In the genomic region with DNA sequence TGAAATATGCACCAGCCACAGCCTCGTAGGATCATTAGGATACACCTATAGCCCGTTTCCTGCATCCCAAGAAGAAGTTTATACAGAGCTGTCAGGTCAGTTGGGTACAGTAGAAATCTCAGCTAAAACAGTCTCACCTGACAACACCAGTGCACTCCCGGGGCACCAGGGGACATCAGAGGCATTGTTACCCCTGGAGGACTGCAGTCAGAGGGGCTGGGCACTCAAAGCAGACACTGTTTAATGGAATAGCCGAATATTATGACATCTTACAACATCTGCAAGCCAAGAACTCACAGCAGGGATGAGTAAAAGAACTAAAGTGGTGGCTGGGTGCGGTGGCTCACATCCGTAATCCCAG, we compare ENCODE assay signal across 16 cellular contexts.
"Had no signal": no experiment of that assay in that cellular context is flagged by ENCODE, and none has a peak within 500 bp of the region (broad histone marks: within the 10 kb centered on the region; RNA-seq: fewer than 3 reads in every experiment).

No MANE protein-coding gene starts in this region.

- H3K27me3 ChIP-seq: foreskin keratinocyte, pancreas, transverse colon had no signal

- H3K36me3 ChIP-seq: pancreas, transverse colon had no signal

- H3K9me3 Mint-ChIP-seq: activated CD4-positive, alpha-beta T cell treated with anti-CD3 and anti-CD28 coated beads, Interleukin-2, amount 10 ng/mL, durations not matched to agents 7 days and 5 days; activated T-cell treated with anti-CD3 and anti-CD28 coated beads, Interleukin-2, amount 50 U/mL, for 24 hours; dendritic cell treated with granulocyte-macrophage colony-stimulating factor and Interleukin-4, amounts not matched to agents 40 ng/mL and 50 ng/mL, for 4 days; neural crest cell had no signal

- FAIRE-seq: pancreas had no signal

- H3K4me3 ChIP-seq: pancreas, transverse colon had no signal

- H3K4me3 Mint-ChIP-seq: activated CD4-positive, alpha-beta T cell treated with anti-CD3 and anti-CD28 coated beads, Interleukin-2, amount 10 ng/mL, durations not matched to agents 7 days and 5 days; activated naive CD8-positive, alpha-beta T cell; activated T-cell treated with anti-CD3 and anti-CD28 coated beads, Interleukin-2, amount 50 U/mL, for 24 hours; brain; dendritic cell treated with granulocyte-macrophage colony-stimulating factor and Interleukin-4, amounts not matched to agents 40 ng/mL and 50 ng/mL, for 4 days; neural crest cell had no signal

- H3K27ac ChIP-seq: foreskin keratinocyte, pancreas, transverse colon had no signal

- H3K4me1 ChIP-seq: foreskin keratinocyte had no signal

- H3K9me3 ChIP-seq: pancreas, transverse colon had no signal

- H3K27ac Mint-ChIP-seq: activated CD4-positive, alpha-beta T cell treated with anti-CD3 and anti-CD28 coated beads, Interleukin-2, amount 10 ng/mL, durations not matched to agents 7 days and 5 days; activated naive CD8-positive, alpha-beta T cell had no signal

- DNase-seq: activated CD4-positive, alpha-beta T cell treated with anti-CD3 and anti-CD28 coated beads, Interleukin-2, amount 10 ng/mL, durations not matched to agents 7 days and 5 days; activated T-cell treated with anti-CD3 and anti-CD28 coated beads, Interleukin-2, amount 50 U/mL, for 24 hours; cerebellar nuclear complex; effector memory CD4-positive, alpha-beta T cell; foreskin keratinocyte; glutamatergic neuron; mesenchymal stem cell; pancreas; stimulated activated CD4-positive, alpha-beta T cell treated with anti-CD3 and anti-CD28 coated beads, Interleukin-15, amount 100 ng/mL, for 24 hours; stimulated activated CD4-positive, alpha-beta T cell treated with anti-CD3 and anti-CD28 coated beads, Interleukin-4, amount 100 ng/mL, for 24 hours; stimulated activated naive CD8-positive, alpha-beta T cell treated with anti-CD3 and anti-CD28 coated beads, Interleukin-15, Interleukin-2, amounts not matched to agents 100 U/mL and 50 U/mL, for 24 hours; transverse colon had no signal

- ATAC-seq: foreskin keratinocyte, pancreas had no signal

- H3K36me3 Mint-ChIP-seq: activated naive CD8-positive, alpha-beta T cell; brain had no signal
